In genomic region chr5:100890514-100891008, GRCh38 we compare ENCODE assay signal across 8 cellular contexts. TPM values are rescaled to one million over a fixed set of nuclear protein-coding genes. Genes with fewer than 3 reads are reported as not detected.
DNase-seq lines count a peak whose midpoint lies in the region; ATAC-seq and TF ChIP-seq lines count a peak whose summit lies in the region.

No MANE protein-coding gene starts in this region.

- H3K9me3 Mint-ChIP-seq in effector memory CD8-positive, alpha-beta T cell: no peaks in the 10 kb centered on the region

- in situ Hi-C loops in GM13976 (cut with MboI; ENCODE audit: low sequenced_read_pairs, unreplicated experiment): no loop called here

- H3K27ac Mint-ChIP-seq in effector memory CD8-positive, alpha-beta T cell: peak overlapping the region; percentile 93 to 97

- peaks cover 47% of the 10 kb centered on the region for H3K36me3 ChIP-seq in KOPT-K1 (ENCODE audit: insufficient read depth, low read length)

- peak overlapping the region; percentile 93 for H3K27ac ChIP-seq in KOPT-K1 (ENCODE audit: low read depth, low read length, poor library complexity, severe bottlenecking)

- H3K9me3 ChIP-seq in KOPT-K1 (ENCODE audit: insufficient read depth, low read length, poor library complexity, severe bottlenecking): no peaks in the 10 kb centered on the region

- peak overlapping the region; percentile 22 for H3K4me3 ChIP-seq in GM12865 (ENCODE audit: low read depth, low read length)

- peak; percentile 66 for DNase-seq in GM12865 (ENCODE audit: low read depth)
- no peak for DNase-seq in effector memory CD8-positive, alpha-beta T cell
- no peak for DNase-seq in mesenteric fat pad (ENCODE audit: low spot score)
- no peak for DNase-seq in GM13976 (ENCODE audit: low spot score)
- no peak for DNase-seq in NCI-H446 treated with DMSO at 0.1 percent for 48 hours (lab: John Stamatoyannopoulos, UW)
- no peak for DNase-seq in NCI-H82 (lab: John Stamatoyannopoulos, UW)

- TF ChIP-seq CTCF in GM12865 (IDR thresholded peaks at IDR 0.05; ENCODE audit: insufficient read depth, low read depth, low read length, missing control alignments) (no peak), GM13976 (IDR thresholded peaks at IDR 0.05; ENCODE audit: borderline replicate concordance, control extremely low read depth, extremely low read depth, insufficient read depth, missing control alignments) (no peak)

- H3K27me3 Mint-ChIP-seq in effector memory CD8-positive, alpha-beta T cell: no peaks in the 10 kb centered on the region

- H3K36me3 Mint-ChIP-seq in effector memory CD8-positive, alpha-beta T cell (ENCODE audit: insufficient read depth): peaks cover 45% of the 10 kb centered on the region

- peak; percentile 55 for ATAC-seq in GM21619 (IDR thresholded peaks at IDR 0.05; ENCODE audit: unreplicated experiment)
- ATAC-seq in effector memory CD8-positive, alpha-beta T cell (replicated peaks): no peak

- H3K4me3 Mint-ChIP-seq in effector memory CD8-positive, alpha-beta T cell: peak overlapping the region; percentile 65 to 79

- peaks cover 27 to 55% of the 10 kb centered on the region in 2 donors for H3K4me1 Mint-ChIP-seq in effector memory CD8-positive, alpha-beta T cell (ENCODE audit: low read depth in 2 of 2)

RNA-seq across cellular contexts. Expression of gene ST8SIA4, which starts 12.5 kb away (rescaled TPM):
- 17.5 TPM for total RNA-seq in mesenteric fat pad
